Comparison of ENCODE assay signal across 27 cellular contexts in the genomic region with DNA sequence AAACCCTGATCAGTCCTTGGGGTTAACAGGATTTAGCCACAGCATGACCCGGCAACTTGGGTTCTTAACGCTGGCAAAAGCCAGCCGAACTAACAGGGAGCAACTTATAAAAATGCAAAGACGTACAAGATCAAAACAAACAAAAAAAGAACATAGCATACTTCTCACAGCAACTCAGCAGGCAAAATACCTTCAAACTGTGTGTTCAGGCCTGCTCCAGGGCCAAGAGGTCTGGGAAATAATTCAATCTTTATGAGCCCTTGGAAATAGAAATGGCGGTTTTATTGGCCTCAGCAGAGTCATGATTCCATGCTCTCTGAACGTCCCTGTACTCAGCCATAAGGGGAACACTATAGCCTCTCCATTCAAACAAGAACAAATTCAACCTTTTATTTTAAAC.
DNase-seq lines count a peak whose midpoint lies in the region; ATAC-seq and TF ChIP-seq lines count a peak whose summit lies in the region.
"Had no signal": no experiment of that assay in that cellular context is flagged by ENCODE, and none has a peak within 500 bp of the region (broad histone marks: within the 10 kb centered on the region; RNA-seq: fewer than 3 reads in every experiment).

No MANE protein-coding gene starts in this region.

- H3K36me3 Mint-ChIP-seq in Caco-2 (ENCODE audit: insufficient read depth, unreplicated experiment) (peaks cover 65% of the 10 kb centered on the region), glutamatergic neuron (ENCODE audit: unreplicated experiment) (no peaks in the 10 kb centered on the region), nephron (ENCODE audit: low read depth) (peaks cover 38% of the 10 kb centered on the region)
- peaks cover 67% of the 10 kb centered on the region for H3K36me3 Mint-ChIP-seq in CD8-positive, alpha-beta T cell
- H3K36me3 Mint-ChIP-seq in activated CD4-positive, alpha-beta memory T cell treated with anti-CD3 and anti-CD28 coated beads, Interleukin-2, amount 10 ng/mL, durations not matched to agents 7 days and 5 days (ENCODE audit: low read depth), result peaks cover 30% of the 10 kb centered on the region
- H3K36me3 Mint-ChIP-seq in activated T-cell treated with anti-CD3 and anti-CD28 coated beads, Interleukin-2, amount 50 U/mL, for 4 hours (ENCODE audit: insufficient read depth), result peaks cover 44% of the 10 kb centered on the region

- H3K4me3 ChIP-seq in Caco-2 (ENCODE audit: low read depth, low read length) (no peak overlapping the region), OCI-LY7 (ENCODE audit: low read depth, low read length, poor library complexity, severe bottlenecking) (no peak overlapping the region)
- H3K4me3 ChIP-seq in CD8-positive, alpha-beta T cell (ENCODE audit: low read depth, low read length), result no peak overlapping the region
- H3K4me3 ChIP-seq: ascending aorta; BLaER1 treated with 17β-estradiol and CSF1 and Interleukin-3, amounts not matched to agents 10 nM and 100 nM; ovary; vagina had no signal

- H3K27ac Mint-ChIP-seq in Caco-2 (ENCODE audit: unreplicated experiment) (no peak overlapping the region), glutamatergic neuron (ENCODE audit: unreplicated experiment) (peak overlapping the region; percentile 98), nephron (peak overlapping the region in 2 of 3 experiments; percentile 1 to 82)
- H3K27ac Mint-ChIP-seq in CD8-positive, alpha-beta T cell, result no peak overlapping the region
- no peak overlapping the region for H3K27ac Mint-ChIP-seq in activated CD4-positive, alpha-beta memory T cell treated with anti-CD3 and anti-CD28 coated beads, Interleukin-2, amount 10 ng/mL, durations not matched to agents 7 days and 5 days
- H3K27ac Mint-ChIP-seq: activated CD8-positive, alpha-beta memory T cell treated with anti-CD3 and anti-CD28 coated beads, Interleukin-2, amount 10 ng/mL, durations not matched to agents 7 days and 5 days; activated naive CD4-positive, alpha-beta T cell treated with anti-CD3 and anti-CD28 coated beads, Interleukin-2, amount 50 U/mL, for 72 hours; activated T-helper 17 cell treated with anti-CD3 and anti-CD28 coated beads, Interleukin-2, amount 50 U/mL, for 72 hours had no signal

- DNase-seq in Caco-2 (no peak), OCI-LY7 (ENCODE audit: low spot score) (no peak), glutamatergic neuron (no peak)
- no peak for DNase-seq in CD8-positive, alpha-beta T cell
- no peak for DNase-seq in activated CD4-positive, alpha-beta memory T cell treated with anti-CD3 and anti-CD28 coated beads, Interleukin-2, amount 10 ng/mL, durations not matched to agents 7 days and 5 days
- DNase-seq in activated T-cell treated with anti-CD3 and anti-CD28 coated beads, Interleukin-2, amount 50 U/mL, for 4 hours, result no peak
- DNase-seq: ACHN; activated CD4-positive, alpha-beta T cell treated with anti-CD3 and anti-CD28 coated beads for 4 hours; activated CD8-positive, alpha-beta memory T cell treated with anti-CD3 and anti-CD28 coated beads, Interleukin-2, amount 10 ng/mL, durations not matched to agents 7 days and 5 days; cerebellar nuclear complex; erythroblast; foreskin keratinocyte; H7; hippocampal formation; mammary epithelial cell; NCI-H1694 treated with DMSO at 0.1 percent for 48 hours; NCI-H774; ovary; SIG-M5 had no signal

- TF ChIP-seq CTCF in Caco-2 (IDR thresholded peaks at IDR 0.05; ENCODE audit: insufficient read depth in 1 of 2, low read depth in 1 of 2, low read length in 1 of 2, severe bottlenecking in 1 of 2, unreplicated experiment in 1 of 2), result no peak
- no peak for TF ChIP-seq CTCF in OCI-LY7 (conservative IDR thresholded peaks at IDR 0.05; ENCODE audit: low read length)
- TF ChIP-seq CTCF in glutamatergic neuron (IDR thresholded peaks at IDR 0.05; ENCODE audit: partially characterized antibody, unreplicated experiment), result no peak
- no peak for TF ChIP-seq CTCF in nephron (IDR thresholded peaks at IDR 0.05; ENCODE audit: unreplicated experiment in 3 of 3)
- TF ChIP-seq CTCF in CD8-positive, alpha-beta T cell (IDR thresholded peaks at IDR 0.05), result no peak

- no peak overlapping the region for H3K4me2 ChIP-seq in OCI-LY7 (ENCODE audit: low read length)

- CTCF ChIA-PET in Caco-2 (lab: Charles Lee), result no interaction called here
- CTCF ChIA-PET in OCI-LY7 (lab: Charles Lee; ENCODE audit: unreplicated experiment), result no interaction called here
- CTCF ChIA-PET in CD8-positive, alpha-beta T cell (lab: Charles Lee), result no interaction called here
- CTCF ChIA-PET in activated CD4-positive, alpha-beta memory T cell treated with anti-CD3 and anti-CD28 coated beads, Interleukin-2, amount 10 ng/mL, durations not matched to agents 7 days and 5 days (lab: Charles Lee), result no interaction called here

- H3K4me1 ChIP-seq in Caco-2 (peaks cover 7% of the 10 kb centered on the region; the same call in 1 of the 2 replicates), OCI-LY7 (ENCODE audit: insufficient read depth, low read length, poor library complexity, severe bottlenecking) (no peaks in the 10 kb centered on the region)
- H3K4me1 ChIP-seq in CD8-positive, alpha-beta T cell (ENCODE audit: insufficient read depth, low read length), result no peaks in the 10 kb centered on the region
- H3K4me1 ChIP-seq: ascending aorta had no signal

- no peak overlapping the region for H2AFZ ChIP-seq in OCI-LY7 (ENCODE audit: low read length)

- no peak overlapping the region for H3K27ac ChIP-seq in OCI-LY7 (ENCODE audit: low read depth, low read length, poor library complexity, severe bottlenecking)
- H3K27ac ChIP-seq in CD8-positive, alpha-beta T cell (ENCODE audit: low read depth, low read length), result no peak overlapping the region
- H3K27ac ChIP-seq: ascending aorta, foreskin keratinocyte, ovary, vagina had no signal

- H3K27me3 Mint-ChIP-seq in Caco-2 (ENCODE audit: insufficient read depth, unreplicated experiment) (no peaks in the 10 kb centered on the region), glutamatergic neuron (ENCODE audit: unreplicated experiment) (no peaks in the 10 kb centered on the region), nephron (ENCODE audit: low read depth) (no peaks in the 10 kb centered on the region)
- H3K27me3 Mint-ChIP-seq in CD8-positive, alpha-beta T cell (ENCODE audit: low read depth), result no peaks in the 10 kb centered on the region
- no peaks in the 10 kb centered on the region for H3K27me3 Mint-ChIP-seq in activated CD4-positive, alpha-beta memory T cell treated with anti-CD3 and anti-CD28 coated beads, Interleukin-2, amount 10 ng/mL, durations not matched to agents 7 days and 5 days
- no peaks in the 10 kb centered on the region for H3K27me3 Mint-ChIP-seq in activated T-cell treated with anti-CD3 and anti-CD28 coated beads, Interleukin-2, amount 50 U/mL, for 4 hours (ENCODE audit: low read depth)
- H3K27me3 Mint-ChIP-seq: activated CD8-positive, alpha-beta memory T cell treated with anti-CD3 and anti-CD28 coated beads, Interleukin-2, amount 10 ng/mL, durations not matched to agents 7 days and 5 days; activated T-helper 17 cell treated with anti-CD3 and anti-CD28 coated beads, Interleukin-2, amount 50 U/mL, for 72 hours had no signal

- H3K36me3 ChIP-seq in Caco-2 (ENCODE audit: control insufficient read depth, insufficient read depth, low read length) (peaks cover 1% of the 10 kb centered on the region; the same call in 1 of the 2 replicates), OCI-LY7 (ENCODE audit: insufficient read depth, low read length) (peaks cover 76% of the 10 kb centered on the region)
- H3K36me3 ChIP-seq in CD8-positive, alpha-beta T cell (ENCODE audit: insufficient read depth, low read length), result peaks cover 5% of the 10 kb centered on the region
- H3K36me3 ChIP-seq: ovary had no signal

- H3K27me3 ChIP-seq in Caco-2 (replicated peaks; ENCODE audit: control insufficient read depth, insufficient read depth, low read length), result no peaks in the 10 kb centered on the region
- H3K27me3 ChIP-seq in CD8-positive, alpha-beta T cell (ENCODE audit: insufficient read depth, low read length), result no peaks in the 10 kb centered on the region
- H3K27me3 ChIP-seq: ascending aorta; BLaER1 treated with 17β-estradiol and CSF1 and Interleukin-3, amounts not matched to agents 10 nM and 100 nM; foreskin keratinocyte; ovary; vagina had no signal

- BruUV-seq in Caco-2 (replicated peaks; lab: Mats Ljungman, UMichigan) (TSS peak; percentile 25), OCI-LY7 (replicated peaks; lab: Mats Ljungman, UMichigan) (TSS peak; percentile 26)

- ATAC-seq in CD8-positive, alpha-beta T cell, result no peak
- ATAC-seq in activated T-cell treated with anti-CD3 and anti-CD28 coated beads, Interleukin-2, amount 50 U/mL, for 4 hours, result no peak
- no peak for ATAC-seq in HG03342 (IDR thresholded peaks at IDR 0.05; ENCODE audit: unreplicated experiment)
- ATAC-seq: activated CD8-positive, alpha-beta memory T cell treated with anti-CD3 and anti-CD28 coated beads, Interleukin-2, amount 10 ng/mL, durations not matched to agents 7 days and 5 days; activated naive CD4-positive, alpha-beta T cell treated with anti-CD3 and anti-CD28 coated beads, Interleukin-2, amount 50 U/mL, for 72 hours; activated T-helper 17 cell treated with anti-CD3 and anti-CD28 coated beads, Interleukin-2, amount 50 U/mL, for 72 hours; foreskin keratinocyte; sciatic nerve had no signal

- H3K9me3 ChIP-seq in Caco-2 (no peaks in the 10 kb centered on the region), OCI-LY7 (ENCODE audit: low read length) (no peaks in the 10 kb centered on the region)
- no peaks in the 10 kb centered on the region for H3K9me3 ChIP-seq in CD8-positive, alpha-beta T cell (ENCODE audit: low read length)
- H3K9me3 ChIP-seq: ascending aorta, ovary, vagina had no signal

- H3K4me1 Mint-ChIP-seq in Caco-2 (ENCODE audit: low read depth, unreplicated experiment) (peaks cover 6% of the 10 kb centered on the region), glutamatergic neuron (ENCODE audit: low read depth, unreplicated experiment) (peaks cover 23% of the 10 kb centered on the region), nephron (peaks cover 13% of the 10 kb centered on the region)
- no peaks in the 10 kb centered on the region for H3K4me1 Mint-ChIP-seq in CD8-positive, alpha-beta T cell (ENCODE audit: low read depth)
- H3K4me1 Mint-ChIP-seq in activated CD4-positive, alpha-beta memory T cell treated with anti-CD3 and anti-CD28 coated beads, Interleukin-2, amount 10 ng/mL, durations not matched to agents 7 days and 5 days, result peaks cover 3% of the 10 kb centered on the region
- no peaks in the 10 kb centered on the region for H3K4me1 Mint-ChIP-seq in activated T-cell treated with anti-CD3 and anti-CD28 coated beads, Interleukin-2, amount 50 U/mL, for 4 hours (ENCODE audit: low read depth)
- H3K4me1 Mint-ChIP-seq: activated T-helper 17 cell treated with anti-CD3 and anti-CD28 coated beads, Interleukin-2, amount 50 U/mL, for 72 hours had no signal

- intact Hi-C loops in Caco-2 (cut with micrococcal nuclease; ENCODE audit: unreplicated experiment) (loop anchor here (10.0 kb wide), 1 partner anchor 100 kb away; the partner anchor contains the start of gene C17orf78), OCI-LY7 (cut with micrococcal nuclease; ENCODE audit: unreplicated experiment) (no loop called here)
- intact Hi-C loops in CD8-positive, alpha-beta T cell (cut with DNase I, micrococcal nuclease), result no loop called here

- H3K9me3 Mint-ChIP-seq in Caco-2 (ENCODE audit: unreplicated experiment) (no peaks in the 10 kb centered on the region), glutamatergic neuron (ENCODE audit: unreplicated experiment) (no peaks in the 10 kb centered on the region), nephron (no peaks in the 10 kb centered on the region)
- no peaks in the 10 kb centered on the region for H3K9me3 Mint-ChIP-seq in CD8-positive, alpha-beta T cell
- H3K9me3 Mint-ChIP-seq in activated CD4-positive, alpha-beta memory T cell treated with anti-CD3 and anti-CD28 coated beads, Interleukin-2, amount 10 ng/mL, durations not matched to agents 7 days and 5 days, result no peaks in the 10 kb centered on the region
- H3K9me3 Mint-ChIP-seq in activated T-cell treated with anti-CD3 and anti-CD28 coated beads, Interleukin-2, amount 50 U/mL, for 4 hours, result no peaks in the 10 kb centered on the region
- H3K9me3 Mint-ChIP-seq: activated naive CD4-positive, alpha-beta T cell treated with anti-CD3 and anti-CD28 coated beads, Interleukin-2, amount 50 U/mL, for 72 hours; activated T-helper 17 cell treated with anti-CD3 and anti-CD28 coated beads, Interleukin-2, amount 50 U/mL, for 72 hours had no signal

- no peaks in the 10 kb centered on the region for H4K20me1 ChIP-seq in OCI-LY7 (ENCODE audit: insufficient read depth, low read length)

- H3K4me3 Mint-ChIP-seq in Caco-2 (ENCODE audit: unreplicated experiment) (no peak overlapping the region), glutamatergic neuron (ENCODE audit: unreplicated experiment) (peak overlapping the region; percentile 73), nephron (no peak overlapping the region)
- no peak overlapping the region for H3K4me3 Mint-ChIP-seq in CD8-positive, alpha-beta T cell
- H3K4me3 Mint-ChIP-seq in activated CD4-positive, alpha-beta memory T cell treated with anti-CD3 and anti-CD28 coated beads, Interleukin-2, amount 10 ng/mL, durations not matched to agents 7 days and 5 days, result no peak overlapping the region
- no peak overlapping the region for H3K4me3 Mint-ChIP-seq in activated T-cell treated with anti-CD3 and anti-CD28 coated beads, Interleukin-2, amount 50 U/mL, for 4 hours
- H3K4me3 Mint-ChIP-seq: activated CD8-positive, alpha-beta memory T cell treated with anti-CD3 and anti-CD28 coated beads, Interleukin-2, amount 10 ng/mL, durations not matched to agents 7 days and 5 days; activated T-helper 17 cell treated with anti-CD3 and anti-CD28 coated beads, Interleukin-2, amount 50 U/mL, for 72 hours had no signal

- H3K79me2 ChIP-seq in OCI-LY7 (ENCODE audit: insufficient read depth, low read depth, low read length), result no peaks in the 10 kb centered on the region

- POLR2A ChIA-PET in Caco-2 (lab: Charles Lee), result no interaction called here
- POLR2A ChIA-PET in OCI-LY7 (lab: Charles Lee), result interaction anchor here (0.7 kb wide), 1 partner anchor 277 kb away, joined by 3 read pairs; no protein-coding TSS in a partner anchor
- POLR2A ChIA-PET in CD8-positive, alpha-beta T cell (lab: Charles Lee), result no interaction called here
- POLR2A ChIA-PET in activated CD4-positive, alpha-beta memory T cell treated with anti-CD3 and anti-CD28 coated beads, Interleukin-2, amount 10 ng/mL, durations not matched to agents 7 days and 5 days (lab: Charles Lee), result no interaction called here

- H3K9me2 ChIP-seq in OCI-LY7 (ENCODE audit: insufficient read depth, low read length), result no peaks in the 10 kb centered on the region

Comparison
In these comparisons a context has a peak if more than half of its experiments do, and no peak if none do; other contexts are left out.
1. H3K27ac Mint-ChIP-seq: peak in glutamatergic neuron (single experiment) and nephron (2 of 3); none in Caco-2 (single experiment), CD8-positive, alpha-beta T cell (single experiment) and activated CD4-positive, alpha-beta memory T cell treated with anti-CD3 and anti-CD28 coated beads, Interleukin-2, amount 10 ng/mL, durations not matched to agents 7 days and 5 days (single experiment).